Comparison of ENCODE assay signal across 8 cellular contexts in genomic region chr2:152717242-152718046, GRCh38. TPM values are rescaled to one million over a fixed set of nuclear protein-coding genes. Genes with fewer than 3 reads are reported as not detected.
DNase-seq lines count a peak whose midpoint lies in the region; ATAC-seq, FAIRE-seq and TF ChIP-seq lines count a peak whose summit lies in the region.

PRPF40A (minus strand) TSS chr2:152717461; CDS start chr2:152717439, 22 bp downstream.

- no peak for FAIRE-seq in bronchial epithelial cell (lab: Jason Lieb, UNC)

- H3F3A ChIP-seq in smooth muscle cell (ENCODE audit: low read depth) = no peaks in the 10 kb centered on the region

- H2AFZ ChIP-seq in smooth muscle cell (ENCODE audit: low read depth) = peak within 1 kb of the TSS; percentile 94

- H3K27me3 ChIP-seq in bronchial epithelial cell (ENCODE audit: control insufficient read depth, insufficient read depth, low read length) (no peaks in the 10 kb centered on the region), smooth muscle cell (ENCODE audit: low read depth) (no peaks in the 10 kb centered on the region)

- peaks cover 35% of the 10 kb centered on the region for H3K4me1 ChIP-seq in smooth muscle cell (ENCODE audit: low read depth)

- peak within 1 kb of the TSS; percentile 97 for H3K9ac ChIP-seq in smooth muscle cell (ENCODE audit: low read depth)

- TF ChIP-seq CTCF in AG04449 (IDR thresholded peaks at IDR 0.05; ENCODE audit: insufficient read depth, low read length, missing control alignments) (no peak), WI38 (IDR thresholded peaks at IDR 0.05; ENCODE audit: low read depth, low read length) (no peak), bronchial epithelial cell (IDR thresholded peaks at IDR 0.05; ENCODE audit: insufficient read depth, low read length, severe bottlenecking) (no peak), smooth muscle cell (IDR thresholded peaks at IDR 0.05; ENCODE audit: borderline replicate concordance, insufficient read depth, poor library complexity, severe bottlenecking) (no peak)

- H3K27ac ChIP-seq in smooth muscle cell (ENCODE audit: low read depth) = peak within 1 kb of the TSS; percentile 96

- H3K36me3 ChIP-seq in bronchial epithelial cell (ENCODE audit: control insufficient read depth, insufficient read depth, low read length) (peaks cover 1% of the 10 kb centered on the region), smooth muscle cell (ENCODE audit: low read depth) (peaks cover 6% of the 10 kb centered on the region)

- POLR2A ChIA-PET in AG04449 (lab: Yijun Ruan, JAX) = interaction anchor here (0.7 to 1.0 kb wide), 3 partner anchors 24 to 542 kb away, joined by 3 to 4 read pairs (median 4); partner anchors contain the start of gene STAM2

- peaks cover 82% of the 10 kb centered on the region for H3K79me2 ChIP-seq in smooth muscle cell (ENCODE audit: low read depth)

- H4K20me1 ChIP-seq in smooth muscle cell (ENCODE audit: low read depth) = peaks cover 51% of the 10 kb centered on the region

- H3K4me3 ChIP-seq in AG04449 (ENCODE audit: low read depth, low read length) (peak within 1 kb of the TSS; percentile 99), WI38 (ENCODE audit: low read depth, low read length) (peak within 1 kb of the TSS; percentile 99), bronchial epithelial cell (ENCODE audit: low read depth, low read length) (peak within 1 kb of the TSS; percentile 93), smooth muscle cell (peak within 1 kb of the TSS; percentile 99)

- ATAC-seq in GM18907 (IDR thresholded peaks at IDR 0.05; ENCODE audit: unreplicated experiment) = peak; percentile 75
- peak; percentile 63 for ATAC-seq in HG03159 (IDR thresholded peaks at IDR 0.05; ENCODE audit: unreplicated experiment)

- H3K4me2 ChIP-seq in smooth muscle cell = peak within 1 kb of the TSS; percentile 96

- no peaks in the 10 kb centered on the region for H3K9me3 ChIP-seq in smooth muscle cell (replicated peaks; ENCODE audit: low read depth)

- CTCF ChIA-PET in AG04449 (lab: Yijun Ruan, JAX) = interaction anchor here (1.2 to 2.8 kb wide), 4 partner anchors 10 to 692 kb away, joined by 3 to 9 read pairs (median 6); partner anchors contain the start of gene STAM2

- under 1% methylated on average over 60 of the region's 68 CpGs for WGBS in smooth muscle cell (ENCODE audit: low lambda C conversion rate)

- DNase-seq in AG04449 (ENCODE audit: low read depth, low spot score) (peak; percentile 87), NCI-H2227 treated with DMSO at 0.1 percent for 48 hours (lab: John Stamatoyannopoulos, UW) (peak; percentile 100), bronchial epithelial cell (ENCODE audit: low read depth) (peak; percentile 92), iPS-NIHi11 (ENCODE audit: low spot score) (peak; percentile 94), smooth muscle cell (lab: John Stamatoyannopoulos, UW; ENCODE audit: unreplicated experiment) (peak; percentile 97)

RNA-seq across cellular contexts. Expression of gene PRPF40A, which starts in this region (rescaled TPM):
- total RNA-seq in bronchial epithelial cell (107 and 133 TPM in 2 replicates), smooth muscle cell (109 and 117 TPM in 2 replicates)
- polyA plus RNA-seq in smooth muscle cell = 93.4 and 104 TPM in 2 replicates

Comparison
In these comparisons a context has a peak if more than half of its experiments do, and no peak if none do; other contexts are left out.
1. Peak in every context shown above with its lines: DNase-seq, ATAC-seq, H3K4me3 ChIP-seq and H3K27ac ChIP-seq.